9 cellular contexts compared by ENCODE assay signal in the genomic region with DNA sequence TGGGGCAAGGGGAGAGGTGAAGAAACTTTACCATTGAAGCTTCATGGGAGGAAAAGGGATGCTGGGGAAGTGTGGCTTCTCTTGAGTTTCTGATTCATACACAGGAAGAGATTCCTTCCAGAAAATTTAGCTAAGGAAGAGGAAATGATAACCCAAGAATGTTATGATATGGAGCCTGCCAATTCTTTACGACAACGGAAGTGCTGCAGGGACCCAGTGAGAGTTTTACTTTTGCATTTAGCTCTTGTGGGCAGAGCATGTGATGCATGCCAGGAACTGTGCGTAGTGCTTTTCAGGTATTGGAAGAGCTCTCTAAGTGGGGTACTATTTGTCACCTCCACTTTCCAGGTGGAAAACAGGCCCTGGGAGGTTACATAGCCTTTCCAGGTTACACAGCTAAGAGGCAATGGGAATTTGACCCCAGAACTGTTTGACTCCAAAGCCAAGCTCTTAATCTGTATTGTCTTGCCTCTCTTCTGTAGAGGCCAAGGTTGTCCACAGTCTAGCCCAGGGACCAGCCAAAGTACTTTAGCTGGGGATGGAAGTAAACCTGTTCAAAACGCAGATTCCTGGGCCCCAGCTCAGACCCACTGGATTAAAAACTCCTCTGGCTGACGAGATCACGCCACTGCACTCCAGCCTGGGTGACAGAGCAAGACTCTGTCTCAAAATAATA. TPM values are rescaled to one million over a fixed set of nuclear protein-coding genes. Genes with fewer than 3 reads are reported as not detected.
A peak's percentile ranks its signal among the peaks of the same experiment; 100 is the strongest.
DNase-seq lines count a peak whose midpoint lies in the region; ATAC-seq, FAIRE-seq and TF ChIP-seq lines count a peak whose summit lies in the region.
"Had no signal": no experiment of that assay in that cellular context is flagged by ENCODE, and none has a peak within 500 bp of the region (broad histone marks: within the 10 kb centered on the region; RNA-seq: fewer than 3 reads in every experiment).

No MANE protein-coding gene starts in this region.

- H3K36me3 ChIP-seq in tibial artery = no peaks in the 10 kb centered on the region

- ATAC-seq in GM19397 (IDR thresholded peaks at IDR 0.05; ENCODE audit: unreplicated experiment) (peak; percentile 64), GM21360 (IDR thresholded peaks at IDR 0.05; ENCODE audit: unreplicated experiment) (no peak)

- H3K27ac Mint-ChIP-seq in chondrocyte (ENCODE audit: unreplicated experiment) = peak overlapping the region; percentile 33

- no peak overlapping the region for H3K27ac ChIP-seq in tibial artery

- DNase-seq in HTR-8/SVneo (ENCODE audit: insufficient read length, low spot score) (peak; percentile 22), chondrocyte (ENCODE audit: low spot score) (no peak), pulmonary artery endothelial cell (ENCODE audit: low read depth, low spot score) (peak; percentile 91), tibial artery (no peak), COLO829 (ENCODE audit: low spot score) (no peak), RPMI8226 (no peak)

- H3K4me1 ChIP-seq in tibial artery = peaks cover 0 to 4% (median 0%) of the 10 kb centered on the region in 4 donors

- no peak for TF ChIP-seq CTCF in chondrocyte (IDR thresholded peaks at IDR 0.05)
- no peak for TF ChIP-seq CTCF in tibial artery (IDR thresholded peaks at IDR 0.05)

- no peaks in the 10 kb centered on the region for H3K9me3 ChIP-seq in tibial artery

- intact Hi-C loops in tibial artery (cut with DNase I; ENCODE audit: low total_unique reads) = no loop called here

- peaks cover 7% of the 10 kb centered on the region for H3K4me1 Mint-ChIP-seq in chondrocyte (ENCODE audit: low read depth)

- H3K27me3 Mint-ChIP-seq in chondrocyte (ENCODE audit: low read depth) = no peaks in the 10 kb centered on the region

- H3K27me3 ChIP-seq in tibial artery = no peaks in the 10 kb centered on the region

- FAIRE-seq in HTR-8/SVneo (lab: Jason Lieb, UNC) = no peak
- FAIRE-seq: K562 had no signal

- H3K4me3 Mint-ChIP-seq in chondrocyte (ENCODE audit: unreplicated experiment) = no peak overlapping the region

- H3K9me3 Mint-ChIP-seq in chondrocyte (ENCODE audit: low read depth) = peaks cover 7% of the 10 kb centered on the region

- peaks cover 1% of the 10 kb centered on the region for H3K36me3 Mint-ChIP-seq in chondrocyte (ENCODE audit: low read depth)

- H3K4me3 ChIP-seq in tibial artery = no peak overlapping the region
- H3K4me3 ChIP-seq: K562 had no signal

RNA-seq across cellular contexts. Expression of a gene that starts 23.0 kb away (rescaled TPM):
- total RNA-seq in chondrocyte = 8.8 to 10.6 TPM (median 9.3 TPM) in 3 replicates
- total RNA-seq in pulmonary artery endothelial cell = 12.6 and 12.7 TPM in 2 replicates

Comparison
In these comparisons a context has a peak if more than half of its experiments do, and no peak if none do; other contexts are left out.
1. DNase-seq: peak in HTR-8/SVneo (single experiment) and pulmonary artery endothelial cell (single experiment); none in chondrocyte (single experiment), tibial artery (0 of 2), COLO829 (single experiment) and RPMI8226 (single experiment).